14 cellular contexts compared by ENCODE assay signal in the genomic region with DNA sequence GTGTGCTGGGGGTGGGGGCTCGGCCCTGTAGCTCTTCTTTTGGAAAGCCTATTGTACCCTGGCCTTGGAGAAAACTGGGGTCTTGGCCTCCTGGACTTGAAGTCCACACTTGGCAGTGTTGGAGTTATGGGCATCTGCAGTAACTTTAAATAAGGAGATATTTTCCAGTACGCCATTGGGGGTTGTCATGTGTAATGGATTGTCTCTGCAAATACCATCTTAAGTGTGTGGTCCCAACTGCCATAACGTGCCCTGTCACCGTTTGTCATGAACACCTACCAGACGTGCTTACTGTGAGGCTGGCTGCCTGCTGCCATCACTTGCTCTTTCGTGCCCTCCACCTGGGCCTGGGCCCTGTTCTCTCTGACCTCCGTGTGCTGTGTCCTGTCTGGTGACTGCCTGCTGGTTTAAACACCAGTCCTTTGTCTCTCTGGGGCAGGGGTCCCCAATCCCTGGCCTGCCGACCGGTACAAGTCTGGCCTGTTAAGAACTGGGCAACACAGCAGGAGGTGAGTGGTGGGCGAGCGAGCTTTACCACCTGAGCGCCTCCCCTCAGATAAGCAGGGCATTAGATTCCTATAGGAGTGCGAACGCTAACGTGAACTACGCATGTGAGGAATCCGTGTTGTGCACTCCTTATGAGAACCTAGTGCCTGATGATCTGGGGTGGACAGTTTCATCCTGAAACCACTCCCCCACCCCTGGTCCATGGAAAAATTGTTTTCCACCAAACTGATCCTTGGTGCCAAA. TPM values are rescaled to one million over a fixed set of nuclear protein-coding genes. Genes with fewer than 3 reads are reported as not detected.
DNase-seq lines count a peak whose midpoint lies in the region; ATAC-seq and TF ChIP-seq lines count a peak whose summit lies in the region.
"Had no signal": no experiment of that assay in that cellular context is flagged by ENCODE, and none has a peak within 500 bp of the region (broad histone marks: within the 10 kb centered on the region; RNA-seq: fewer than 3 reads in every experiment).

No MANE protein-coding gene starts in this region.

- H3K36me3 Mint-ChIP-seq in CD4-positive, alpha-beta memory T cell: peaks cover 0 to 24% of the 10 kb centered on the region in 2 donors
- peaks cover 34% of the 10 kb centered on the region for H3K36me3 Mint-ChIP-seq in endodermal cell (ENCODE audit: low read depth)

- H3K27me3 Mint-ChIP-seq in CD4-positive, alpha-beta memory T cell: no peaks in the 10 kb centered on the region
- H3K27me3 Mint-ChIP-seq in endodermal cell (ENCODE audit: insufficient read depth): no peaks in the 10 kb centered on the region

- peaks cover 28% of the 10 kb centered on the region for H3K36me3 ChIP-seq in CD4-positive, alpha-beta memory T cell (ENCODE audit: insufficient read depth, low read length)
- H3K36me3 ChIP-seq in HEK293 (ENCODE audit: control insufficient read depth in 2 of 2, insufficient read depth in 1 of 2, low read length in 2 of 2): peaks cover 7 to 55% of the 10 kb centered on the region in 2 experiments; a peak in 2 of 3 replicates
- H3K36me3 ChIP-seq in endodermal cell (ENCODE audit: control insufficient read depth, insufficient read depth, low read length): peaks cover 53% of the 10 kb centered on the region

- peak overlapping the region in 5 of 7 donors; percentile 52 to 81 (median 78) for H3K27ac Mint-ChIP-seq in CD4-positive, alpha-beta memory T cell
- H3K27ac Mint-ChIP-seq in endodermal cell: peak overlapping the region; percentile 80

- H3K9ac ChIP-seq in endodermal cell (ENCODE audit: extremely low read depth, low read length, poor library complexity, severe bottlenecking): no peak overlapping the region

- POLR2A ChIA-PET in CD4-positive, alpha-beta memory T cell (lab: Charles Lee; ENCODE audit: partially characterized antibody): interaction anchor here (1.4 kb wide), 1 partner anchor 10 kb away, joined by 6 read pairs; the partner anchor contains the start of gene TRMT2A
- POLR2A ChIA-PET in HEK293 (lab: Yijun Ruan, JAX): interaction anchor here (1.2 to 4.9 kb wide), 2 partner anchors 9 to 15 kb away, joined by 4 to 62 read pairs; partner anchors contain the start of genes RANBP1 and TRMT2A

- no peak overlapping the region for H3K27ac ChIP-seq in CD4-positive, alpha-beta memory T cell (ENCODE audit: low read depth, low read length)
- H3K27ac ChIP-seq in HEK293 (ENCODE audit: extremely low read depth, low read depth, low read length) (no peak overlapping the region), endodermal cell (ENCODE audit: low read depth, low read length) (peak overlapping the region; percentile 36)
- H3K27ac ChIP-seq: prostate gland had no signal

- TF ChIP-seq CTCF in HEK293 (tag by site-specific recombination; IDR thresholded peaks at IDR 0.05) (no peak), endodermal cell (conservative IDR thresholded peaks at IDR 0.05) (no peak)

- peaks cover 30% of the 10 kb centered on the region for H3K4me1 ChIP-seq in CD4-positive, alpha-beta memory T cell (ENCODE audit: insufficient read depth, low read length)
- H3K4me1 ChIP-seq in HEK293 (ENCODE audit: control insufficient read depth, insufficient read depth, low read length) (peaks cover 3% of the 10 kb centered on the region; the same call in 1 of the 2 replicates), endodermal cell (ENCODE audit: control insufficient read depth, insufficient read depth, low read length) (no peaks in the 10 kb centered on the region)

- no peak overlapping the region for H3K4me3 ChIP-seq in CD4-positive, alpha-beta memory T cell (ENCODE audit: low read length in 2 of 2)
- H3K4me3 ChIP-seq in HEK293 (ENCODE audit: low read depth, low read length): no peak overlapping the region
- no peak overlapping the region for H3K4me3 ChIP-seq in endodermal cell (ENCODE audit: low read length)
- H3K4me3 ChIP-seq: prostate gland had no signal

- peaks cover 0 to 2% (median 0%) of the 10 kb centered on the region in 8 donors for H3K9me3 Mint-ChIP-seq in CD4-positive, alpha-beta memory T cell
- no peaks in the 10 kb centered on the region for H3K9me3 Mint-ChIP-seq in endodermal cell

- CTCF ChIA-PET in CD4-positive, alpha-beta memory T cell (lab: Charles Lee; ENCODE audit: partially characterized antibody): interaction anchor here (1.3 to 2.9 kb wide), 5 partner anchors 8 to 158 kb away, joined by 3 to 26 read pairs (median 4); no protein-coding TSS in a partner anchor
- CTCF ChIA-PET in HEK293 (lab: Yijun Ruan, JAX): interaction anchor here (0.5 to 0.6 kb wide), 2 partner anchors 20 to 103 kb away, joined by 3 read pairs; no protein-coding TSS in a partner anchor

- no peak overlapping the region for H3K4me3 Mint-ChIP-seq in CD4-positive, alpha-beta memory T cell
- no peak overlapping the region for H3K4me3 Mint-ChIP-seq in endodermal cell

- no peaks in the 10 kb centered on the region for H3K27me3 ChIP-seq in CD4-positive, alpha-beta memory T cell (ENCODE audit: insufficient read depth, low read length)
- H3K27me3 ChIP-seq in endodermal cell (ENCODE audit: control insufficient read depth, insufficient read depth, low read length, poor library complexity, severe bottlenecking): no peaks in the 10 kb centered on the region
- H3K27me3 ChIP-seq: BE2C had no signal

- 92 to 93% methylated on average over 15 to 17 of the region's 17 CpGs for WGBS in endodermal cell (ENCODE audit: insufficient coverage in 1 of 2, insufficient read length in 1 of 2), 2 experiments

- no peak for DNase-seq in CD4-positive, alpha-beta memory T cell
- DNase-seq in endodermal cell (no peak), UCSD-AML1 (lab: John Stamatoyannopoulos, UW; ENCODE audit: unreplicated experiment) (no peak)
- DNase-seq: activated CD4-positive, CD25-positive, alpha-beta regulatory T cell; BE2C; NCI-H2107; NCI-H774; substantia nigra; SW 1271 had no signal

- peaks cover 5 to 26% (median 16%) of the 10 kb centered on the region in 4 donors for H3K4me1 Mint-ChIP-seq in CD4-positive, alpha-beta memory T cell
- no peaks in the 10 kb centered on the region for H3K4me1 Mint-ChIP-seq in endodermal cell

- H3K9me3 ChIP-seq in CD4-positive, alpha-beta memory T cell (ENCODE audit: control insufficient read depth in 1 of 2, low read length in 2 of 2): no peaks in the 10 kb centered on the region
- H3K9me3 ChIP-seq in HEK293 (ENCODE audit: control insufficient read depth, insufficient read depth, low read depth, low read length): no peaks in the 10 kb centered on the region
- no peaks in the 10 kb centered on the region for H3K9me3 ChIP-seq in endodermal cell (ENCODE audit: control insufficient read depth, low read length)
- H3K9me3 ChIP-seq: BE2C, prostate gland had no signal

- intact Hi-C loops in CD4-positive, alpha-beta memory T cell (cut with micrococcal nuclease): no loop called here

- ATAC-seq in GM18907 (IDR thresholded peaks at IDR 0.05; ENCODE audit: unreplicated experiment): no peak
- no peak for ATAC-seq in GM21723 (IDR thresholded peaks at IDR 0.05; ENCODE audit: unreplicated experiment)

TF ChIP-seq in HEK293, 187 proteins besides CTCF, POLR2A, EP300 and RAD21 (continues in another document):
- TF ChIP-seq TRIM28 (IDR thresholded peaks at IDR 0.05; ENCODE audit: borderline replicate concordance, low read length) (no peak; the same call in 1 of the 2 replicates), ZNF274 (IDR thresholded peaks at IDR 0.05; ENCODE audit: low read length) (no peak), ZNF274 (tag by site-specific recombination; IDR thresholded peaks at IDR 0.05; ENCODE audit: borderline replicate concordance) (no peak), HIC1 (tag by site-specific recombination; IDR thresholded peaks at IDR 0.05) (0 out of 2 replicates have a peak, but pooled peaks have one; percentile 20), ZNF19 (tag by site-specific recombination; IDR thresholded peaks at IDR 0.05; ENCODE audit: low read depth) (no peak), ZNF747 (tag by site-specific recombination; IDR thresholded peaks at IDR 0.05) (no peak), ZNF157 (tag by site-specific recombination; IDR thresholded peaks at IDR 0.05) (no peak), ZXDB (tag by site-specific recombination; IDR thresholded peaks at IDR 0.05) (no peak)

RNA-seq across cellular contexts. Expression of gene ZDHHC8, which starts 3.6 kb away (rescaled TPM):
- 10 to 100 TPM; 80.0 to 81.7 TPM for total RNA-seq in CD4-positive, alpha-beta memory T cell
- 1 to 10 TPM; 1.0 to 7.0 TPM for polyA plus RNA-seq in CD4-positive, alpha-beta memory T cell
- total RNA-seq in endodermal cell: 10 to 100 TPM; 82.2 to 82.3 TPM
- polyA plus RNA-seq in endodermal cell (2013, experiment 1 of 2): 70.4 TPM
- polyA plus RNA-seq in endodermal cell (2013, experiment 2 of 2): 56.8 TPM

RNA-seq across cellular contexts. Expression of gene TRMT2A, which starts 11.0 kb away (rescaled TPM):
- total RNA-seq in CD4-positive, alpha-beta memory T cell: 100 to 1,000 TPM; 110 to 126 TPM
- 10 to 100 TPM; 28.0 to 37.5 TPM for polyA plus RNA-seq in CD4-positive, alpha-beta memory T cell
- 10 to 100 TPM; 45.6 to 55.2 TPM for total RNA-seq in endodermal cell
- polyA plus RNA-seq in endodermal cell (2013, experiment 1 of 2): 44.3 TPM
- polyA plus RNA-seq in endodermal cell (2013, experiment 2 of 2): 33.8 TPM

RNA-seq across cellular contexts. Expression of gene RANBP1, which starts 12.1 kb away (rescaled TPM):
- total RNA-seq in CD4-positive, alpha-beta memory T cell: 10 to 100 TPM; 61.9 to 67.9 TPM
- 100 to 1,000 TPM in 1 of 2 donors, 10 to 100 TPM in 1; 87.0 to 111 TPM for polyA plus RNA-seq in CD4-positive, alpha-beta memory T cell
- total RNA-seq in endodermal cell: 100 to 1,000 TPM; 320 to 415 TPM
- polyA plus RNA-seq in endodermal cell (2013, experiment 1 of 2): 514 TPM
- 506 TPM for polyA plus RNA-seq in endodermal cell (2013, experiment 2 of 2)

RNA-seq across cellular contexts. Expression of gene CCDC188, which starts 22.8 kb away (rescaled TPM):
- not detected for total RNA-seq in CD4-positive, alpha-beta memory T cell
- polyA plus RNA-seq in CD4-positive, alpha-beta memory T cell: not detected
- not detected for total RNA-seq in endodermal cell
- polyA plus RNA-seq in endodermal cell (2013, experiment 1 of 2): 2.2 TPM
- polyA plus RNA-seq in endodermal cell (2013, experiment 2 of 2): 0.87 TPM
- total RNA-seq: H4 had no signal

RNA-seq across cellular contexts. Expression of gene DGCR8, which starts 48.0 kb away (rescaled TPM):
- 10 to 100 TPM; 47.6 to 48.2 TPM for total RNA-seq in CD4-positive, alpha-beta memory T cell
- 1 to 10 TPM; 2.2 to 5.1 TPM for polyA plus RNA-seq in CD4-positive, alpha-beta memory T cell
- total RNA-seq in endodermal cell: 10 to 100 TPM; 61.3 to 76.1 TPM
- 43.6 TPM for polyA plus RNA-seq in endodermal cell (2013, experiment 1 of 2)
- polyA plus RNA-seq in endodermal cell (2013, experiment 2 of 2): 34.4 TPM

Comparison
In these comparisons a context has a peak if more than half of its experiments do, and no peak if none do; other contexts are left out.
1. RNA of gene RANBP1, which starts 12.1 kb away (total RNA-seq): 320 to 415 TPM in endodermal cell; 61.9 to 67.9 TPM in CD4-positive, alpha-beta memory T cell; every median in the first group is over 4 times any median in the second.